Comparison of ENCODE assay signal across 8 cellular contexts in genomic region chr7:38362591-38363239, GRCh38.
DNase-seq lines count a peak whose midpoint lies in the region; ATAC-seq, FAIRE-seq and TF ChIP-seq lines count a peak whose summit lies in the region.
"Not testable (repeated sequence)": the region's sequence is repeated elsewhere in the genome, so short reads cannot be mapped to it uniquely, and the experiment has no call there.

No MANE protein-coding gene starts in this region.

- not testable (repeated sequence) for H3K9me3 ChIP-seq in DOHH2 (ENCODE audit: control insufficient read depth, insufficient read depth, low read length)

- DNase-seq in GM19239 (ENCODE audit: insufficient read length, low spot score) = not testable (repeated sequence)
- DNase-seq in T-cell = peak in 20 of 34 experiments; percentile 28 to 64 (median 46)
- DNase-seq in activated CD8-positive, alpha-beta memory T cell treated with anti-CD3 and anti-CD28 coated beads, Interleukin-2, amount 50 U/mL, for 4 hours = peak; percentile 49
- DNase-seq in stimulated activated CD4-positive, alpha-beta T cell treated with anti-CD3 and anti-CD28 coated beads, Interleukin-4, amount 100 ng/mL, for 24 hours = peak; percentile 64

- peak; percentile 82 for FAIRE-seq in GM19239 (lab: Jason Lieb, UNC)

- H3K9me3 Mint-ChIP-seq in T-cell; dendritic cell treated with granulocyte-macrophage colony-stimulating factor and Interleukin-4, amounts not matched to agents 40 ng/mL and 50 ng/mL, for 4 days: not testable (repeated sequence)

- not testable (repeated sequence) for H3K27ac ChIP-seq in DOHH2 (ENCODE audit: low read depth, low read length)

- H3K4me1 ChIP-seq in DOHH2 (ENCODE audit: control insufficient read depth, low read length) = peaks cover 34% of the 10 kb centered on the region

- POLR2A ChIA-PET in T-cell (lab: Charles Lee) = interaction anchor here in 1 of 2 donors (0.6 kb wide), 1 partner anchor 158 kb away, joined by 3 read pairs; no protein-coding TSS in a partner anchor

- H3F3A ChIP-seq in DOHH2 (ENCODE audit: control insufficient read depth, insufficient read depth) = not testable (repeated sequence)

- intact Hi-C loops in dendritic cell treated with granulocyte-macrophage colony-stimulating factor and Interleukin-4, amounts not matched to agents 40 ng/mL and 50 ng/mL, for 4 days (cut with micrococcal nuclease) = not testable (repeated sequence)

- not testable (repeated sequence) for H3K9me2 ChIP-seq in DOHH2 (replicated peaks; ENCODE audit: control insufficient read depth, low read length)

- H3K4me2 ChIP-seq in DOHH2 (ENCODE audit: low read length) = peak overlapping the region; percentile 15; the same call in 1 of the 2 replicates

- H3K36me3 ChIP-seq in DOHH2 (ENCODE audit: control insufficient read depth, low read length) = not testable (repeated sequence)

- H3K27ac Mint-ChIP-seq in T-cell = peak overlapping the region; percentile 96 to 99
- peak overlapping the region; percentile 78 for H3K27ac Mint-ChIP-seq in dendritic cell treated with granulocyte-macrophage colony-stimulating factor and Interleukin-4, amounts not matched to agents 40 ng/mL and 50 ng/mL, for 4 days

- CTCF ChIA-PET in T-cell (lab: Charles Lee) = interaction anchor here (0.6 to 2.1 kb wide), 16 partner anchors 8 to 254 kb away, joined by 3 to 15 read pairs (median 4); no protein-coding TSS in a partner anchor

- peak; percentile 25 for ATAC-seq in HG02798 (IDR thresholded peaks at IDR 0.05; ENCODE audit: poor library complexity, unreplicated experiment)
- peak; percentile 42 for ATAC-seq in HG03521 (IDR thresholded peaks at IDR 0.05; ENCODE audit: unreplicated experiment)
- peak; percentile 54 to 59 (median 56) for ATAC-seq in T-cell (replicated peaks in 1 of 4)

- peaks cover 76 to 87% (median 80%) of the 10 kb centered on the region in 3 donors for H3K4me1 Mint-ChIP-seq in T-cell
- H3K4me1 Mint-ChIP-seq in dendritic cell treated with granulocyte-macrophage colony-stimulating factor and Interleukin-4, amounts not matched to agents 40 ng/mL and 50 ng/mL, for 4 days (ENCODE audit: low read depth) = peaks cover 68% of the 10 kb centered on the region

- H3K27me3 Mint-ChIP-seq in T-cell; dendritic cell treated with granulocyte-macrophage colony-stimulating factor and Interleukin-4, amounts not matched to agents 40 ng/mL and 50 ng/mL, for 4 days: not testable (repeated sequence)

- peak overlapping the region; percentile 85 to 95 (median 92) for H3K4me3 Mint-ChIP-seq in T-cell
- not testable (repeated sequence) for H3K4me3 Mint-ChIP-seq in dendritic cell treated with granulocyte-macrophage colony-stimulating factor and Interleukin-4, amounts not matched to agents 40 ng/mL and 50 ng/mL, for 4 days

- not testable (repeated sequence) for H4K20me1 ChIP-seq in DOHH2 (ENCODE audit: control insufficient read depth, insufficient read depth, low read depth, low read length)

- H3K4me3 ChIP-seq in DOHH2 (ENCODE audit: low read length) = not testable (repeated sequence)

- H3K27me3 ChIP-seq in DOHH2 (ENCODE audit: control insufficient read depth, low read length) = not testable (repeated sequence)

- not testable (repeated sequence) for H3K36me3 Mint-ChIP-seq in T-cell
- H3K36me3 Mint-ChIP-seq in dendritic cell treated with granulocyte-macrophage colony-stimulating factor and Interleukin-4, amounts not matched to agents 40 ng/mL and 50 ng/mL, for 4 days (ENCODE audit: low read depth) = peaks cover 27% of the 10 kb centered on the region

- H3K79me2 ChIP-seq in DOHH2 (ENCODE audit: control insufficient read depth, low read length) = not testable (repeated sequence)

- TF ChIP-seq CTCF in DOHH2 (IDR thresholded peaks at IDR 0.05; ENCODE audit: low read depth, low read length, poor library complexity, severe bottlenecking) = not testable (repeated sequence)
